8 cellular contexts compared by ENCODE assay signal in the genomic region with DNA sequence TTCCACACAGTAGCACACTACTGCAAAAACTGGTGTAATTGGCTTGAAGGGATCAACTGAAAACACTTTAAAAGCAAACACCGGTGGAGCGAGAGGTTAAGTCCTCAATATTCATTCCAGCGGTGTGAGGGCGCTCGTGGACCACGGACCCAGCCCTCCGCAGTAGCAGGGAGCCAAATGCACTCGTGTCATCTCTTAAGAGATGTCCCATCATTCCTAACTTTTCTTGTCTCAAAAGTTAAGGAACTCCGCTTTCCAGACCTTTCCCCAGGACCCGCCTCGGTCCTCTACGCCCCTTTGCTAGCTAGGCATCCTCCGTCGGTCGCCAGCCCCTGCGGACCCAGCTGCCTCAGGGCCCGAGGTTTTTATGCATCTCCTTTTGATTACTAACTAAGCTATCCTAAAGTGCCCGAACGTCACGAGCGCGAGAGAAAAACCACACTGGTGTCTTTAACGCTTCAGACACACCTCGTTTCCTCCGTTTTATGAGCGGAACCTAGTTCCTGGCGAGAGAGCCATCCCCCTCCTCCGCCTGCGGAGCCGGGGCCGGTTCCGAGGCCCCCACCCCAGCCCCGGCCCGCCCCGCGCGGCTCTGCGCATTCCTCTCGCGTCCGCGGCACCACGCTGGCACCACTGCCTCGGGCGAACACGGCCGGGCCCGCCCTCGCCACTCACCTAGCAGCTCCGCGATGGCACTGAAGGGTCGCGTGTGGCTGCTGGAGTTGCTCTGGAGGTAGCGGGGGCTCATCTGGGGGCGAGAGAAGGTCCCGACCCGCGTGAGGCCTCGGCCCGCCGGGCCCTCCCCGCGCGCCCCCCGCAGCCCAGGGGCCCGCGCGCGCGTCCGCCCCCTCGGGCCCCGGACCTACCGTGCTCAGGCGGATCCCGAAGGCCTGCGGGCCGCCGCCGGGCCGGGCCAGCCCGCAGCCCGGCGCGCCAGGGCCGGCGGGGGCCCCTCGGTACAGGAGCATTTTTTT. TPM values are rescaled to one million over a fixed set of nuclear protein-coding genes. Genes with fewer than 3 reads are reported as not detected.
DNase-seq lines count a peak whose midpoint lies in the region; ATAC-seq and TF ChIP-seq lines count a peak whose summit lies in the region.

No MANE protein-coding gene starts in this region.

- H3K4me1 ChIP-seq in A673 (ENCODE audit: insufficient read depth, low read length, poor library complexity, severe bottlenecking) (no peaks in the 10 kb centered on the region), mucosa of stomach (ENCODE audit: control insufficient read depth, insufficient read depth, low read length) (no peaks in the 10 kb centered on the region)

- H3K27me3 ChIP-seq in A673 (replicated peaks; ENCODE audit: insufficient read depth, low read depth, low read length, poor library complexity) (no peaks in the 10 kb centered on the region), mucosa of stomach (ENCODE audit: control insufficient read depth, insufficient read depth, low read length) (no peaks in the 10 kb centered on the region)

- H3K9ac ChIP-seq in mucosa of stomach (ENCODE audit: low read length): peak overlapping the region; percentile 50

- H3K27ac ChIP-seq in A673 (ENCODE audit: low read depth, low read length, poor library complexity, severe bottlenecking): no peak overlapping the region

- no peak overlapping the region for H3K27ac Mint-ChIP-seq in stimulated activated naive CD8-positive, alpha-beta T cell treated with anti-CD3 and anti-CD28 coated beads, Interleukin-15, amount 100 ng/mL, for 72 hours

- peak overlapping the region; percentile 80 to 85 for H3K4me3 Mint-ChIP-seq in stimulated activated naive CD8-positive, alpha-beta T cell treated with anti-CD3 and anti-CD28 coated beads, Interleukin-15, amount 100 ng/mL, for 72 hours

- POLR2A ChIA-PET in A673 (lab: Charles Lee; ENCODE audit: low non-redundant PET): no interaction called here

- CTCF ChIA-PET in A673 (lab: Charles Lee): no interaction called here

- no peaks in the 10 kb centered on the region for H3K9me3 Mint-ChIP-seq in stimulated activated naive CD8-positive, alpha-beta T cell treated with anti-CD3 and anti-CD28 coated beads, Interleukin-15, amount 100 ng/mL, for 72 hours

- H3K4me1 Mint-ChIP-seq in stimulated activated naive CD8-positive, alpha-beta T cell treated with anti-CD3 and anti-CD28 coated beads, Interleukin-15, amount 100 ng/mL, for 72 hours: peaks cover 12% of the 10 kb centered on the region

- no peaks in the 10 kb centered on the region for H3K27me3 Mint-ChIP-seq in stimulated activated naive CD8-positive, alpha-beta T cell treated with anti-CD3 and anti-CD28 coated beads, Interleukin-15, amount 100 ng/mL, for 72 hours

- intact Hi-C loops in A673 (cut with micrococcal nuclease; ENCODE audit: unreplicated experiment): no loop called here

- H3K36me3 ChIP-seq in A673 (ENCODE audit: insufficient read depth, low read length, poor library complexity, severe bottlenecking) (no peaks in the 10 kb centered on the region), mucosa of stomach (ENCODE audit: control insufficient read depth, insufficient read depth, low read length) (no peaks in the 10 kb centered on the region)

- ATAC-seq in GM18511 (IDR thresholded peaks at IDR 0.05; ENCODE audit: unreplicated experiment) (peak; percentile 52), HG03139 (IDR thresholded peaks at IDR 0.05; ENCODE audit: unreplicated experiment) (peak; percentile 19)
- peak; percentile 68 for ATAC-seq in stimulated activated naive CD8-positive, alpha-beta T cell treated with anti-CD3 and anti-CD28 coated beads, Interleukin-15, amount 100 ng/mL, for 72 hours

- no peaks in the 10 kb centered on the region for H3K9me3 ChIP-seq in A673 (ENCODE audit: low read depth, low read length, poor library complexity, severe bottlenecking)
- no peaks in the 10 kb centered on the region for H3K9me3 ChIP-seq in mucosa of stomach (ENCODE audit: control insufficient read depth, low read length)

- H3K4me3 ChIP-seq in A673 (ENCODE audit: low read depth, low read length, poor library complexity, severe bottlenecking): peak overlapping the region; percentile 59
- H3K4me3 ChIP-seq in epithelial cell of proximal tubule (ENCODE audit: low read depth, low read length): peak overlapping the region; percentile 66
- no peak overlapping the region for H3K4me3 ChIP-seq in mucosa of stomach (ENCODE audit: low read length)

- peak; percentile 64 for DNase-seq in A673 (ENCODE audit: low spot score)
- peak; percentile 26 for DNase-seq in NCI-H524 treated with DMSO at 0.1 percent for 48 hours (lab: John Stamatoyannopoulos, UW)
- DNase-seq in activated T-cell treated with anti-CD3 and anti-CD28 coated beads for 48 hours (ENCODE audit: low read depth): peak; percentile 21
- no peak for DNase-seq in epithelial cell of proximal tubule (ENCODE audit: low read depth)
- peak; percentile 21 to 37 for DNase-seq in stimulated activated naive CD8-positive, alpha-beta T cell treated with anti-CD3 and anti-CD28 coated beads, Interleukin-15, amount 100 ng/mL, for 72 hours

- TF ChIP-seq CTCF in A673 (conservative IDR thresholded peaks at IDR 0.05; ENCODE audit: low read depth, low read length) (peak; percentile 55), epithelial cell of proximal tubule (conservative IDR thresholded peaks at IDR 0.05; ENCODE audit: low read depth, low read length) (peak; percentile 47)

- BruUV-seq in A673 (replicated peaks; lab: Mats Ljungman, UMichigan): no TSS peak

RNA-seq across cellular contexts. Expression of gene MORC4, which starts 0.7 kb away (rescaled TPM):
- total RNA-seq in A673 (2021) (15.9 and 21.2 TPM in 2 replicates), epithelial cell of proximal tubule (9.8 and 11.1 TPM in 2 replicates)
